37 cellular contexts compared by ENCODE assay signal in genomic region chr12:80576641-80577418, GRCh38.
"Had no signal": no experiment of that assay in that cellular context is flagged by ENCODE, and none has a peak within 500 bp of the region (broad histone marks: within the 10 kb centered on the region; RNA-seq: fewer than 3 reads in every experiment).

No MANE protein-coding gene starts in this region.

- H3K4me3 Mint-ChIP-seq: activated B cell treated with CpG ODN at 0.5 μM for 24 hours; activated CD4-positive, alpha-beta memory T cell treated with anti-CD3 and anti-CD28 coated beads, Interleukin-2, amount 10 ng/mL, durations not matched to agents 7 days and 5 days; activated CD8-positive, alpha-beta memory T cell treated with anti-CD3 and anti-CD28 coated beads, Interleukin-2, amount 10 ng/mL, durations not matched to agents 7 days and 5 days; activated naive CD4-positive, alpha-beta T cell treated with anti-CD3 and anti-CD28 coated beads, Interleukin-2, amount 10 ng/mL, durations not matched to agents 7 days and 5 days; activated naive CD8-positive, alpha-beta T cell treated with anti-CD3 and anti-CD28 coated beads for 36 hours had no signal

- H3K36me3 Mint-ChIP-seq: activated CD8-positive, alpha-beta memory T cell treated with anti-CD3 and anti-CD28 coated beads, Interleukin-2, amount 10 ng/mL, durations not matched to agents 7 days and 5 days; activated naive CD4-positive, alpha-beta T cell treated with anti-CD3 and anti-CD28 coated beads, Interleukin-2, amount 10 ng/mL, durations not matched to agents 7 days and 5 days; activated naive CD8-positive, alpha-beta T cell treated with anti-CD3 and anti-CD28 coated beads for 36 hours had no signal

- ATAC-seq: activated CD8-positive, alpha-beta memory T cell treated with anti-CD3 and anti-CD28 coated beads, Interleukin-2, amount 10 ng/mL, durations not matched to agents 7 days and 5 days; body of pancreas; PC-3 had no signal

- H3K4me1 ChIP-seq: ascending aorta, body of pancreas, Peyer's patch had no signal

- H3K4me2 ChIP-seq: KMS-11 had no signal

- H3K9me3 ChIP-seq: ascending aorta, body of pancreas, Peyer's patch, SJSA1 had no signal

- H3K36me3 ChIP-seq: ascending aorta, Peyer's patch, SJSA1 had no signal

- H3K9ac ChIP-seq: KMS-11 had no signal

- H3K27me3 ChIP-seq: ascending aorta, body of pancreas, Peyer's patch, SJSA1 had no signal

- H3K27ac ChIP-seq: ascending aorta, body of pancreas, KMS-11, Peyer's patch, SJSA1, VCaP had no signal

- DNase-seq: activated B cell treated with CpG ODN at 0.5 μM for 24 hours; activated CD4-positive, alpha-beta memory T cell treated with anti-CD3 and anti-CD28 coated beads, Interleukin-2, amount 10 ng/mL, durations not matched to agents 7 days and 5 days; activated CD4-positive, alpha-beta T cell treated with anti-CD3 and anti-CD28 coated beads for 48 hours; activated CD4-positive, CD25-positive, alpha-beta regulatory T cell treated with anti-CD3 and anti-CD28 coated beads, Interleukin-2, amount 50 U/mL, for 72 hours; activated CD8-positive, alpha-beta memory T cell treated with anti-CD3 and anti-CD28 coated beads for 24 hours; activated CD8-positive, alpha-beta memory T cell treated with anti-CD3 and anti-CD28 coated beads, Interleukin-2, amount 10 ng/mL, durations not matched to agents 7 days and 5 days; activated CD8-positive, alpha-beta memory T cell treated with anti-CD3 and anti-CD28 coated beads, Interleukin-2, amount 50 U/mL, for 48 hours; activated effector memory CD4-positive, alpha-beta T cell treated with Interleukin-2 at 50 U/mL for 16 hours; activated naive CD4-positive, alpha-beta T cell treated with anti-CD3 and anti-CD28 coated beads, Interleukin-2, amount 10 ng/mL, durations not matched to agents 7 days and 5 days; activated naive CD8-positive, alpha-beta T cell treated with anti-CD3 and anti-CD28 coated beads for 36 hours; activated T-cell treated with anti-CD3 and anti-CD28 coated beads, Interleukin-2, amount 50 U/mL, for 48 hours; amygdala; body of pancreas; caudate nucleus; cerebellar nuclear complex; MM.1S; MV-4-11; NCI-H1092; NCI-H1436 treated with DMSO at 0.1 percent for 48 hours; NCI-H187; NCI-H2081; NCI-H2171 treated with DMSO at 0.1 percent for 48 hours; NCI-H2227 treated with DMSO at 0.1 percent for 48 hours; NCI-H446 treated with DMSO at 0.1 percent for 48 hours; NCI-H524; PC-3; Peyer's patch; RPMI8226; SHP77 treated with DMSO at 0.1 percent for 48 hours; SW 1271; T-helper 1 cell; T-helper 2 cell; T-helper 9 cell had no signal

- H3K4me1 Mint-ChIP-seq: activated B cell treated with CpG ODN at 0.5 μM for 24 hours; activated CD4-positive, alpha-beta memory T cell treated with anti-CD3 and anti-CD28 coated beads, Interleukin-2, amount 10 ng/mL, durations not matched to agents 7 days and 5 days; activated CD8-positive, alpha-beta memory T cell treated with anti-CD3 and anti-CD28 coated beads, Interleukin-2, amount 10 ng/mL, durations not matched to agents 7 days and 5 days; activated naive CD4-positive, alpha-beta T cell treated with anti-CD3 and anti-CD28 coated beads, Interleukin-2, amount 10 ng/mL, durations not matched to agents 7 days and 5 days; activated naive CD8-positive, alpha-beta T cell treated with anti-CD3 and anti-CD28 coated beads for 36 hours had no signal

- H3K9me3 Mint-ChIP-seq: activated B cell treated with CpG ODN at 0.5 μM for 24 hours had no signal

- H3K27ac Mint-ChIP-seq: activated B cell treated with CpG ODN at 0.5 μM for 24 hours; activated CD4-positive, alpha-beta memory T cell treated with anti-CD3 and anti-CD28 coated beads, Interleukin-2, amount 10 ng/mL, durations not matched to agents 7 days and 5 days; activated CD8-positive, alpha-beta memory T cell treated with anti-CD3 and anti-CD28 coated beads, Interleukin-2, amount 10 ng/mL, durations not matched to agents 7 days and 5 days; activated naive CD4-positive, alpha-beta T cell treated with anti-CD3 and anti-CD28 coated beads, Interleukin-2, amount 10 ng/mL, durations not matched to agents 7 days and 5 days; activated naive CD8-positive, alpha-beta T cell treated with anti-CD3 and anti-CD28 coated beads for 36 hours had no signal

- H3K4me3 ChIP-seq: ascending aorta, body of pancreas, Peyer's patch, SJSA1 had no signal

- H3K27me3 Mint-ChIP-seq: activated B cell treated with CpG ODN at 0.5 μM for 24 hours; activated CD4-positive, alpha-beta memory T cell treated with anti-CD3 and anti-CD28 coated beads, Interleukin-2, amount 10 ng/mL, durations not matched to agents 7 days and 5 days; activated CD8-positive, alpha-beta memory T cell treated with anti-CD3 and anti-CD28 coated beads, Interleukin-2, amount 10 ng/mL, durations not matched to agents 7 days and 5 days; activated naive CD4-positive, alpha-beta T cell treated with anti-CD3 and anti-CD28 coated beads, Interleukin-2, amount 10 ng/mL, durations not matched to agents 7 days and 5 days; activated naive CD8-positive, alpha-beta T cell treated with anti-CD3 and anti-CD28 coated beads for 36 hours had no signal
